Comparison of ENCODE assay signal across 33 cellular contexts in the genomic region with DNA sequence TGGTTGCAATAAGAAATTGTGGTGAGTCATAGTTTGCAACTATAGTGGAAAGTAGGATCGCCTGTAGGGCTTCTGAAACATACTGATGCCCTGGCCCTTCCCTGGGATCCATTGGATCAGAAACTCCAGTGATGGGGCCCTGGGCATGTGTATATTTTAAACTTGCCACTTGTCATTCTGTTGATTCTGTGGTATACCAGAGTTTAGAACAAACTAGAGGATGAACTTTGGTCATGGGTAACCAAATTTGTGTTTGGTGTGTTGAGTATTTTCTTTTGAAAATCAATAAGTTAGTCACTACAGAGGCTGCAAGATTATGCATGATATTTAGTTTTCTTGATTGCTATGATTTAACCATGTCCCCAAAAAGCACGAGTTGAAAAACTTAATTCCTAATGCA.
"Had no signal": no experiment of that assay in that cellular context is flagged by ENCODE, and none has a peak within 500 bp of the region (broad histone marks: within the 10 kb centered on the region; RNA-seq: fewer than 3 reads in every experiment).

No MANE protein-coding gene starts in this region.

- DNase-seq: activated B cell treated with CpG ODN at 0.5 μM for 24 hours; activated CD4-positive, alpha-beta memory T cell treated with anti-CD3 and anti-CD28 coated beads for 36 hours; activated CD4-positive, alpha-beta T cell treated with anti-CD3 and anti-CD28 coated beads for 4 hours; activated CD4-positive, alpha-beta T cell treated with anti-CD3 and anti-CD28 coated beads, Interleukin-2, amount 10 ng/mL, durations not matched to agents 24 days and 14 days; activated CD4-positive, alpha-beta T cell treated with anti-CD3 and anti-CD28 coated beads, Interleukin-2, amount 50 U/mL, for 1 hour; activated CD4-positive, alpha-beta T cell treated with anti-CD3 and anti-CD28 coated beads, Interleukin-2, amount 50 U/mL, for 4 hours; activated CD4-positive, CD25-positive, alpha-beta regulatory T cell treated with anti-CD3 and anti-CD28 coated beads, Interleukin-2, amount 50 U/mL, for 72 hours; activated CD8-positive, alpha-beta memory T cell treated with anti-CD3 and anti-CD28 coated beads, Interleukin-2, amount 50 U/mL, for 4 hours; activated CD8-positive, alpha-beta T cell treated with anti-CD3 and anti-CD28 coated beads for 36 hours; activated gamma-delta T cell; activated naive CD4-positive, alpha-beta T cell treated with anti-CD3 and anti-CD28 coated beads, Interleukin-2, amount 10 ng/mL, durations not matched to agents 7 days and 5 days; activated naive CD4-positive, alpha-beta T cell treated with Interleukin-2 at 50 U/mL for 16 hours; activated naive CD8-positive, alpha-beta T cell treated with anti-CD3 and anti-CD28 coated beads, Interleukin-2, amount 10 ng/mL, durations not matched to agents 7 days and 5 days; activated naive CD8-positive, alpha-beta T cell treated with anti-CD3 and anti-CD28 coated beads, Interleukin-2, amount 50 U/mL, for 24 hours; activated T-cell treated with anti-CD3 and anti-CD28 coated beads for 4 hours; activated T-cell treated with anti-CD3 and anti-CD28 coated beads, Interleukin-2, amount 50 U/mL, for 1 hour; activated T-cell treated with anti-CD3 and anti-CD28 coated beads, Interleukin-2, amount 50 U/mL, for 4 hours; activated T-cell treated with anti-CD3 and anti-CD28 coated beads, Interleukin-2, amount 50 U/mL, for 72 hours; anterior cingulate cortex; central memory CD4-positive, alpha-beta T cell; T-helper 1 cell; T-helper 2 cell; T-helper 9 cell had no signal

- H3K27me3 ChIP-seq: ascending aorta had no signal

- H3K36me3 ChIP-seq: ascending aorta had no signal

- H3K4me1 Mint-ChIP-seq: activated B cell treated with CpG ODN at 0.5 μM for 24 hours; activated CD4-positive, alpha-beta T cell treated with anti-CD3 and anti-CD28 coated beads, Interleukin-2, amount 10 ng/mL, durations not matched to agents 24 days and 14 days; activated naive CD4-positive, alpha-beta T cell treated with anti-CD3 and anti-CD28 coated beads, Interleukin-2, amount 10 ng/mL, durations not matched to agents 7 days and 5 days; activated naive CD4-positive, alpha-beta T cell treated with anti-CD3 and anti-CD28 coated beads, Interleukin-2, amount 50 U/mL, for 24 hours; activated naive CD8-positive, alpha-beta T cell treated with anti-CD3 and anti-CD28 coated beads, Interleukin-2, amount 10 ng/mL, durations not matched to agents 7 days and 5 days; activated naive CD8-positive, alpha-beta T cell treated with anti-CD3 and anti-CD28 coated beads, Interleukin-2, amount 50 U/mL, for 24 hours; activated T-helper 17 cell treated with anti-CD3 and anti-CD28 coated beads, Interleukin-2, amount 50 U/mL, for 72 hours; brain had no signal

- H3K27ac Mint-ChIP-seq: activated B cell treated with CpG ODN at 0.5 μM for 24 hours; activated CD4-positive, alpha-beta memory T cell treated with anti-CD3 and anti-CD28 coated beads for 36 hours; activated CD4-positive, alpha-beta T cell treated with anti-CD3 and anti-CD28 coated beads, Interleukin-2, amount 10 ng/mL, durations not matched to agents 24 days and 14 days; activated CD8-positive, alpha-beta T cell treated with anti-CD3 and anti-CD28 coated beads for 36 hours; activated naive CD4-positive, alpha-beta T cell treated with anti-CD3 and anti-CD28 coated beads, Interleukin-2, amount 10 ng/mL, durations not matched to agents 7 days and 5 days; activated naive CD4-positive, alpha-beta T cell treated with anti-CD3 and anti-CD28 coated beads, Interleukin-2, amount 50 U/mL, for 24 hours; activated naive CD8-positive, alpha-beta T cell; activated naive CD8-positive, alpha-beta T cell treated with anti-CD3 and anti-CD28 coated beads, Interleukin-2, amount 10 ng/mL, durations not matched to agents 7 days and 5 days; activated naive CD8-positive, alpha-beta T cell treated with anti-CD3 and anti-CD28 coated beads, Interleukin-2, amount 50 U/mL, for 24 hours; activated T-cell treated with anti-CD3 and anti-CD28 coated beads, Interleukin-2, amount 50 U/mL, for 72 hours; activated T-helper 1 cell treated with anti-CD3 and anti-CD28 coated beads, Interleukin-12 subunit alpha, Interleukin-12 subunit beta, Interleukin-2, Interleukin-4 antibody, amounts not matched to agents 30 ng/mL and 10 ng/mL and 1 ng/mL, durations not matched to agents 14 hours and 24 hours and 36 hours; activated T-helper 17 cell treated with anti-CD3 and anti-CD28 coated beads, Interleukin-2, amount 50 U/mL, for 72 hours; brain; T-helper 1 cell treated with Interleukin-12 subunit alpha and Interleukin-12 subunit beta and Interleukin-4 antibody, amounts not matched to agents 30 μg/mL and 1 μg/mL, for 36 hours; T-helper 2 cell treated with Interferon-gamma antibody and Interleukin-4, amounts not matched to agents 5 μg/mL and 100 μg/mL, for 36 hours had no signal

- ATAC-seq: activated CD8-positive, alpha-beta T cell treated with anti-CD3 and anti-CD28 coated beads for 36 hours; activated naive CD8-positive, alpha-beta T cell treated with anti-CD3 and anti-CD28 coated beads, Interleukin-2, amount 50 U/mL, for 24 hours; activated T-cell treated with anti-CD3 and anti-CD28 coated beads, Interleukin-2, amount 50 U/mL, for 4 hours; activated T-cell treated with anti-CD3 and anti-CD28 coated beads, Interleukin-2, amount 50 U/mL, for 72 hours; activated T-helper 17 cell treated with anti-CD3 and anti-CD28 coated beads, Interleukin-2, amount 50 U/mL, for 72 hours had no signal

- H3K36me3 Mint-ChIP-seq: activated naive CD4-positive, alpha-beta T cell treated with anti-CD3 and anti-CD28 coated beads, Interleukin-2, amount 10 ng/mL, durations not matched to agents 7 days and 5 days; activated naive CD4-positive, alpha-beta T cell treated with anti-CD3 and anti-CD28 coated beads, Interleukin-2, amount 50 U/mL, for 24 hours; activated naive CD8-positive, alpha-beta T cell; activated naive CD8-positive, alpha-beta T cell treated with anti-CD3 and anti-CD28 coated beads, Interleukin-2, amount 10 ng/mL, durations not matched to agents 7 days and 5 days; brain had no signal

- H3K27ac ChIP-seq: ascending aorta, VCaP had no signal

- H3K4me1 ChIP-seq: ascending aorta had no signal

- H3K4me3 ChIP-seq: ascending aorta had no signal

- H3K4me3 Mint-ChIP-seq: activated B cell treated with CpG ODN at 0.5 μM for 24 hours; activated CD4-positive, alpha-beta memory T cell treated with anti-CD3 and anti-CD28 coated beads for 36 hours; activated CD4-positive, alpha-beta T cell treated with anti-CD3 and anti-CD28 coated beads, Interleukin-2, amount 10 ng/mL, durations not matched to agents 24 days and 14 days; activated CD8-positive, alpha-beta T cell treated with anti-CD3 and anti-CD28 coated beads for 36 hours; activated naive CD4-positive, alpha-beta T cell treated with anti-CD3 and anti-CD28 coated beads, Interleukin-2, amount 10 ng/mL, durations not matched to agents 7 days and 5 days; activated naive CD4-positive, alpha-beta T cell treated with anti-CD3 and anti-CD28 coated beads, Interleukin-2, amount 50 U/mL, for 24 hours; activated naive CD8-positive, alpha-beta T cell; activated naive CD8-positive, alpha-beta T cell treated with anti-CD3 and anti-CD28 coated beads, Interleukin-2, amount 10 ng/mL, durations not matched to agents 7 days and 5 days; activated naive CD8-positive, alpha-beta T cell treated with anti-CD3 and anti-CD28 coated beads, Interleukin-2, amount 50 U/mL, for 24 hours; activated T-cell treated with anti-CD3 and anti-CD28 coated beads, Interleukin-2, amount 50 U/mL, for 4 hours; activated T-cell treated with anti-CD3 and anti-CD28 coated beads, Interleukin-2, amount 50 U/mL, for 72 hours; activated T-helper 1 cell treated with anti-CD3 and anti-CD28 coated beads, Interleukin-12 subunit alpha, Interleukin-12 subunit beta, Interleukin-2, Interleukin-4 antibody, amounts not matched to agents 30 ng/mL and 10 ng/mL and 1 ng/mL, durations not matched to agents 14 hours and 24 hours and 36 hours; activated T-helper 17 cell treated with anti-CD3 and anti-CD28 coated beads, Interleukin-2, amount 50 U/mL, for 72 hours; brain; T-helper 1 cell treated with Interleukin-12 subunit alpha and Interleukin-12 subunit beta and Interleukin-4 antibody, amounts not matched to agents 30 μg/mL and 1 μg/mL, for 36 hours; T-helper 2 cell treated with Interferon-gamma antibody and Interleukin-4, amounts not matched to agents 5 μg/mL and 100 μg/mL, for 36 hours had no signal

- H3K27me3 Mint-ChIP-seq: activated B cell treated with CpG ODN at 0.5 μM for 24 hours; activated CD4-positive, alpha-beta memory T cell treated with anti-CD3 and anti-CD28 coated beads for 36 hours; activated CD4-positive, alpha-beta T cell treated with anti-CD3 and anti-CD28 coated beads, Interleukin-2, amount 10 ng/mL, durations not matched to agents 24 days and 14 days; activated CD8-positive, alpha-beta T cell treated with anti-CD3 and anti-CD28 coated beads for 36 hours; activated naive CD4-positive, alpha-beta T cell treated with anti-CD3 and anti-CD28 coated beads, Interleukin-2, amount 10 ng/mL, durations not matched to agents 7 days and 5 days; activated naive CD4-positive, alpha-beta T cell treated with anti-CD3 and anti-CD28 coated beads, Interleukin-2, amount 50 U/mL, for 24 hours; activated naive CD8-positive, alpha-beta T cell; activated naive CD8-positive, alpha-beta T cell treated with anti-CD3 and anti-CD28 coated beads, Interleukin-2, amount 10 ng/mL, durations not matched to agents 7 days and 5 days; activated naive CD8-positive, alpha-beta T cell treated with anti-CD3 and anti-CD28 coated beads, Interleukin-2, amount 50 U/mL, for 24 hours; activated T-helper 17 cell treated with anti-CD3 and anti-CD28 coated beads, Interleukin-2, amount 50 U/mL, for 72 hours; brain had no signal

- FAIRE-seq: TTC549 had no signal
